Comparison of ENCODE assay signal across 8 cellular contexts in the genomic region with DNA sequence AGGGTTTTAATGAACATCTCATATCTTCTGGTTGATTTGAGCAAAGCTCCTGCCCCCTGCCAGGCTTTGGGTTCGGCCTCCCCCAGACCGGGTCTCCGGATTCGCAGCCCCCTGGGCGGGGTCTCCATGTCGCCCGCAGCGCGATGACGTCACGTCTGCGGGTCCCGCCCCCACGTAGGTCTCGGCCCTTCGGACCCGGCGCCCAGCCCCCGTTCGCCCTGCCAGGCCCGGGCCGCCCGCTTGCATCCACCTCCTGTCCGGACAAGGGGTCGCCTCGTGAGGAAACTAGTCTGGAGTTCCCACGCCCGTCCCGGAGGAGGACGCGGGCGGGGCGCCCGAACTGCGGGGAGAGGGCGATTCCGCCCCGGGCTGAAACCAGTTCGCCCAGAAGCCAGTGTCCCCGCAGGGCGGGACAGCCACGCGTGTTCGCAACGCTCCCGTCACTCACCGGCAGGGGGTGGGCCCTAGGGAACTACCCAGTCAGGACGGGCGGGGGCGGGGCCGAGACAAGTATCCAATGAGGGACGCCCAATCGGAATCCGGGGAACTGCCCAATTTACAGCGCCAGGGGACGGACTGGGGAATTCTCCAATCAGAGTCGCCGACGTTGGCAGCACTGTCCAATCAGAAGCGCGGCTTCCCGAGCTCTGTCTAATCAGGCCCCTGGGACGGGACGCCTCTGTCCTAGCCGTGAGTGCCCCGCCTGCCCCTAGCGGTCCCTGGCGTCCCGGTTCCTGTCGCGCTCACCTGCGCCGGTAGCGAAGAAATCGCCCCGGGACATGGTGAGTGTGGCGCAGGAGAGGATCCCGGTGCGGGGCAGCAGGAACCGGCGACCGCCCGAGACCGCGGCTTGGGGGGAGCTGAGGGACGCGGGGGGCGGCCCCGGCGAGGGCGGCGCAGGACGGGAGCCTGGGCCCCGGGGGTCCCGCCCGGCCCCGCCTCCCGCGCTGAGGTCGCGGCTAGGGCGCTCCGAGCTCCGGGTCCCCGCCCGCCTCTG. TPM values are rescaled to one million over a fixed set of nuclear protein-coding genes. Genes with fewer than 3 reads are reported as not detected.
DNase-seq lines count a peak whose midpoint lies in the region; ATAC-seq and TF ChIP-seq lines count a peak whose summit lies in the region.

A gene (plus strand): TSS at position 682 of the 997 bp plus-strand sequence. CDS start 98 bp downstream, at position 780.

- H3K27ac ChIP-seq in hepatocyte (peak within 1 kb of the TSS; percentile 96), rectal smooth muscle tissue (ENCODE audit: low read depth, low read length) (peak within 1 kb of the TSS; percentile 93), aorta (ENCODE audit: low read depth in 1 of 2, low read length in 2 of 2) (peak within 1 kb of the TSS in 1 of 2 donors; percentile 72)

- H3K27me3 ChIP-seq in hepatocyte (no peaks in the 10 kb centered on the region), rectal smooth muscle tissue (ENCODE audit: control insufficient read depth, insufficient read depth, low read length) (no peaks in the 10 kb centered on the region), aorta (ENCODE audit: control insufficient read depth in 1 of 2, insufficient read depth in 2 of 2, low read length in 1 of 2) (no peaks in the 10 kb centered on the region)

- H3K9ac ChIP-seq in rectal smooth muscle tissue (ENCODE audit: low read length) = no peak within 1 kb of the TSS

- intact Hi-C loops in aorta (cut with DNase I) = loop anchor here in 1 of 2 donors (1.0 kb wide), 1 partner anchor 59 kb away; a partner anchor contains a TSS

- peak within 1 kb of the TSS; percentile 98 for H3K4me2 ChIP-seq in hepatocyte

- peak; percentile 31 for TF ChIP-seq CTCF in hepatocyte (IDR thresholded peaks at IDR 0.05; ENCODE audit: poor library complexity)

- H3K4me3 ChIP-seq in hepatocyte (peak within 1 kb of the TSS; percentile 57), rectal smooth muscle tissue (ENCODE audit: low read length) (peak within 1 kb of the TSS; percentile 84), aorta (ENCODE audit: low read length in 2 of 2) (peak within 1 kb of the TSS; percentile 63 to 81)

- TF ChIP-seq POLR2A in GM15510 (IDR thresholded peaks at IDR 0.05; ENCODE audit: borderline replicate concordance, extremely low read depth, insufficient read length) = peak; percentile 66

- DNase-seq in NCI-H187 (lab: John Stamatoyannopoulos, UW) (peak; percentile 98 to 99), T1000 (lab: John Stamatoyannopoulos, UW) (peak; percentile 96), astrocyte of the hippocampus (ENCODE audit: low read depth, low spot score) (peak; percentile 100), hepatocyte (ENCODE audit: low spot score) (peak; percentile 99), aorta (peak; percentile 99 to 100)

- WGBS in hepatocyte (ENCODE audit: low lambda C conversion rate, missing lambda C conversion rate) = 1% methylated on average over 63 of the region's 106 CpGs
- WGBS in aorta, 2 donors = 0% methylated on average over 90 to 106 of the region's 106 CpGs

- H2AFZ ChIP-seq in hepatocyte = peak within 1 kb of the TSS; percentile 94

- peaks cover 42% of the 10 kb centered on the region for H3K79me2 ChIP-seq in hepatocyte

- H3K9me2 ChIP-seq in hepatocyte (replicated peaks; ENCODE audit: insufficient read depth) = no peaks in the 10 kb centered on the region

- peak; percentile 89 for ATAC-seq in HG02884 (IDR thresholded peaks at IDR 0.05; ENCODE audit: unreplicated experiment)
- ATAC-seq in aorta (ENCODE audit: low FRiP score) = peak; percentile 100

- no peaks in the 10 kb centered on the region for H3K36me3 ChIP-seq in hepatocyte (replicated peaks; ENCODE audit: insufficient read depth, low read depth)
- no peaks in the 10 kb centered on the region for H3K36me3 ChIP-seq in rectal smooth muscle tissue (ENCODE audit: control insufficient read depth, insufficient read depth, low read length)
- H3K36me3 ChIP-seq in aorta (ENCODE audit: control insufficient read depth in 1 of 2, insufficient read depth in 2 of 2, low read length in 1 of 2) = no peaks in the 10 kb centered on the region

- H3K4me1 ChIP-seq in hepatocyte (ENCODE audit: insufficient read depth) = peaks cover 6% of the 10 kb centered on the region
- peaks cover 5% of the 10 kb centered on the region for H3K4me1 ChIP-seq in rectal smooth muscle tissue (ENCODE audit: control insufficient read depth, insufficient read depth, low read length)
- H3K4me1 ChIP-seq in aorta (ENCODE audit: control insufficient read depth in 1 of 2, insufficient read depth in 2 of 2, low read length in 2 of 2) = no peaks in the 10 kb centered on the region

- H4K20me1 ChIP-seq in hepatocyte (ENCODE audit: insufficient read depth, poor library complexity, severe bottlenecking) = no peaks in the 10 kb centered on the region

- H3K9me3 ChIP-seq in hepatocyte (ENCODE audit: low read depth) = peaks cover 4% of the 10 kb centered on the region
- H3K9me3 ChIP-seq in aorta (ENCODE audit: control insufficient read depth, low read length) = no peaks in the 10 kb centered on the region

RNA-seq across cellular contexts. Expression of the gene that starts here (rescaled TPM):
- total RNA-seq in hepatocyte (6.4 and 7.4 TPM in 2 replicates), aorta (1 to 10 TPM; 8.1 to 9.5 TPM)
- polyA plus RNA-seq in hepatocyte (2.7 and 3.0 TPM in 2 replicates), aorta (1 to 10 TPM; 1.8 to 2.1 TPM)
